Comparison of ENCODE assay signal across 8 cellular contexts in the genomic region with DNA sequence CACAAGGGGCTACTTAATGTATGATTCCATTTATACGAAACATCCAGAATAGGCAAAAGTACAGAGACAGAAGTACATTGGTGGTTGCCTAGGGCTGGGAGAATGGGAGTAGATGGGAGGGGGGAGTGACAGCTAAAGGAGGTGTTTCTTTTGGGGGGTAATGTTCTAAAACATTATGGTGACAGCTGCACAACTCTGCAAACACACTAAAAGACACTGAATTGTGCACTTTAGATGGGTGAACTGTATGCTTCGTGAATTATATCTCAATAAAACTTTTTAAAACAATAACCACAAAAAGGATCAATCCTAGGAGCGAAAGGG. TPM values are rescaled to one million over a fixed set of nuclear protein-coding genes. Genes with fewer than 3 reads are reported as not detected.
A peak's percentile ranks its signal among the peaks of the same experiment; 100 is the strongest.
DNase-seq lines count a peak whose midpoint lies in the region; ATAC-seq and TF ChIP-seq lines count a peak whose summit lies in the region.

No MANE protein-coding gene starts in this region.

- H3K27ac ChIP-seq in ascending aorta, result peak overlapping the region; percentile 62 to 88
- H3K27ac ChIP-seq in liver (ENCODE audit: low read depth in 1 of 2, low read length in 2 of 2), result peak overlapping the region in 1 of 2 donors; percentile 72
- H3K27ac ChIP-seq in suprapubic skin, result peak overlapping the region; percentile 85

- no peak for TF ChIP-seq RAD21 in liver (IDR thresholded peaks at IDR 0.05)

- H3K9ac ChIP-seq in liver (ENCODE audit: low read depth in 1 of 2, low read length in 2 of 2), result peak overlapping the region; percentile 24 to 54

- no peak for TF ChIP-seq POLR2A in suprapubic skin (IDR thresholded peaks at IDR 0.05)

- no peaks in the 10 kb centered on the region for H3K27me3 ChIP-seq in ascending aorta
- no peaks in the 10 kb centered on the region for H3K27me3 ChIP-seq in liver (ENCODE audit: control insufficient read depth in 4 of 4, insufficient read depth in 4 of 4, low read length in 3 of 4)
- H3K27me3 ChIP-seq in suprapubic skin, result no peaks in the 10 kb centered on the region

- peaks cover 16% of the 10 kb centered on the region for H3K4me1 Mint-ChIP-seq in T-helper 2 cell treated with Interferon-gamma antibody and Interleukin-4, amounts not matched to agents 5 μg/mL and 100 μg/mL, for 36 hours (ENCODE audit: low read depth)

- H3K27me3 Mint-ChIP-seq in T-helper 2 cell treated with Interferon-gamma antibody and Interleukin-4, amounts not matched to agents 5 μg/mL and 100 μg/mL, for 36 hours (ENCODE audit: low read depth), result peaks cover 25% of the 10 kb centered on the region

- peak overlapping the region; percentile 83 for H3K4me3 Mint-ChIP-seq in T-helper 2 cell treated with Interferon-gamma antibody and Interleukin-4, amounts not matched to agents 5 μg/mL and 100 μg/mL, for 36 hours

- TF ChIP-seq CTCF in ascending aorta (IDR thresholded peaks at IDR 0.05) (no peak), liver (IDR thresholded peaks at IDR 0.05; ENCODE audit: low read depth, low read length, missing input control) (no peak), suprapubic skin (IDR thresholded peaks at IDR 0.05) (no peak)

- no peaks in the 10 kb centered on the region for H3K36me3 Mint-ChIP-seq in T-helper 2 cell treated with Interferon-gamma antibody and Interleukin-4, amounts not matched to agents 5 μg/mL and 100 μg/mL, for 36 hours (ENCODE audit: low read depth)

- intact Hi-C loops in ascending aorta (cut with DNase I), result loop anchor here (5.0 to 10.0 kb wide), 2 partner anchors 150 to 288 kb away; partner anchors contain the start of gene NLK

- H3K4me3 ChIP-seq in ascending aorta (peak overlapping the region; percentile 76 to 98), liver (ENCODE audit: low read depth in 1 of 3, low read length in 3 of 3) (peak overlapping the region; percentile 53 to 82 (median 60)), suprapubic skin (peak overlapping the region; percentile 75)

- no peaks in the 10 kb centered on the region for H3K9me3 ChIP-seq in ascending aorta
- no peaks in the 10 kb centered on the region for H3K9me3 ChIP-seq in liver (ENCODE audit: control insufficient read depth in 4 of 4, low read length in 3 of 4)
- no peaks in the 10 kb centered on the region for H3K9me3 ChIP-seq in suprapubic skin

- no peak for TF ChIP-seq EP300 in suprapubic skin (IDR thresholded peaks at IDR 0.05)

- no peak for ATAC-seq in HG02981 (IDR thresholded peaks at IDR 0.05; ENCODE audit: unreplicated experiment)

- no peaks in the 10 kb centered on the region for H3K9me3 Mint-ChIP-seq in T-helper 2 cell treated with Interferon-gamma antibody and Interleukin-4, amounts not matched to agents 5 μg/mL and 100 μg/mL, for 36 hours

- DNase-seq in T-helper 2 cell treated with Interferon-gamma antibody and Interleukin-4, amounts not matched to agents 5 μg/mL and 100 μg/mL, for 36 hours (ENCODE audit: low spot score), result no peak
- DNase-seq in T-helper 2 cell (no peak), ascending aorta (ENCODE audit: low spot score in 2 of 2) (no peak), suprapubic skin (ENCODE audit: low spot score in 2 of 2) (no peak), 8988T (no peak), GF-D8 (lab: John Stamatoyannopoulos, UW) (no peak)

- WGBS in liver, result 37% methylated on average over 3 of the region's 3 CpGs
- WGBS in suprapubic skin, result 25% methylated on average over 3 of the region's 3 CpGs

- H3K36me3 ChIP-seq in ascending aorta (no peaks in the 10 kb centered on the region), liver (ENCODE audit: control insufficient read depth in 4 of 4, insufficient read depth in 3 of 4, low read depth in 1 of 4, low read length in 3 of 4) (no peaks in the 10 kb centered on the region), suprapubic skin (no peaks in the 10 kb centered on the region)

- H3K4me1 ChIP-seq in ascending aorta, result peaks cover 0 to 9% of the 10 kb centered on the region in 2 donors
- H3K4me1 ChIP-seq in liver (ENCODE audit: control insufficient read depth in 4 of 4, insufficient read depth in 4 of 4, low read length in 3 of 4), result peaks cover 0 to 9% (median 1%) of the 10 kb centered on the region in 4 donors
- H3K4me1 ChIP-seq in suprapubic skin, result peaks cover 14% of the 10 kb centered on the region

- no peak overlapping the region for H3K27ac Mint-ChIP-seq in T-helper 2 cell treated with Interferon-gamma antibody and Interleukin-4, amounts not matched to agents 5 μg/mL and 100 μg/mL, for 36 hours

TF ChIP-seq in liver, 16 proteins besides CTCF, POLR2A, EP300 and RAD21:
- TF ChIP-seq, protein P1, sequence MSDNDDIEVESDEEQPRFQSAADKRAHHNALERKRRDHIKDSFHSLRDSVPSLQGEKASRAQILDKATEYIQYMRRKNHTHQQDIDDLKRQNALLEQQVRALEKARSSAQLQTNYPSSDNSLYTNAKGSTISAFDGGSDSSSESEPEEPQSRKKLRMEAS (IDR thresholded peaks at IDR 0.05), result no peak
- TF ChIP-seq HNF4A (conservative IDR thresholded peaks at IDR 0.05) (no peak), YY1 (IDR thresholded peaks at IDR 0.05) (no peak), HNF4G (IDR thresholded peaks at IDR 0.05) (no peak)
TF ChIP-seq in liver: peak in this region for 0.

RNA-seq across cellular contexts. Expression of gene LYRM9, which starts 0.7 kb away (rescaled TPM):
- total RNA-seq in ascending aorta, result 22.2 TPM
- 1 to 10 TPM; 4.2 to 4.4 TPM for total RNA-seq in liver
- polyA plus RNA-seq in liver, result 1 to 10 TPM; 3.8 to 4.0 TPM
- total RNA-seq in suprapubic skin, result 10 to 100 TPM; 12.3 to 35.4 (median 15.2) TPM
